Comparison of ENCODE assay signal across 7 cellular contexts in genomic region chr22:17172172-17172833, GRCh38. TPM values are rescaled to one million over a fixed set of nuclear protein-coding genes. Genes with fewer than 3 reads are reported as not detected.
A peak's percentile ranks its signal among the peaks of the same experiment; 100 is the strongest.
DNase-seq lines count a peak whose midpoint lies in the region; ATAC-seq and FAIRE-seq lines count a peak whose summit lies in the region.

No MANE protein-coding gene starts in this region.

- peak overlapping the region; percentile 61 for H3K4me3 ChIP-seq in iPS-11a (ENCODE audit: low read depth, low read length)
- peak overlapping the region in 1 of 2 donors; percentile 81 for H3K4me3 ChIP-seq in small intestine (ENCODE audit: low read depth in 1 of 2, low read length in 2 of 2)

- peak overlapping the region; percentile 69 for H3K4me3 Mint-ChIP-seq in activated naive CD8-positive, alpha-beta T cell treated with anti-CD3 and anti-CD28 coated beads, Interleukin-2, amount 10 ng/mL, durations not matched to agents 7 days and 5 days

- H3K27ac ChIP-seq in small intestine (ENCODE audit: low read depth in 1 of 2, low read length in 1 of 2), result peak overlapping the region; percentile 45 to 94

- POLR2A ChIA-PET in activated naive CD8-positive, alpha-beta T cell treated with anti-CD3 and anti-CD28 coated beads, Interleukin-2, amount 10 ng/mL, durations not matched to agents 7 days and 5 days (lab: Charles Lee), result interaction anchor here (0.5 to 2.3 kb wide), 12 partner anchors 13 to 904 kb away, joined by 3 to 12 read pairs (median 4); partner anchors contain the start of genes ADA2 and HDHD5

- no peak for FAIRE-seq in small intestine (lab: Jason Lieb, UNC)

- H3K9me3 ChIP-seq in small intestine (ENCODE audit: control insufficient read depth, low read depth), result no peaks in the 10 kb centered on the region

- no peak for DNase-seq in activated naive CD8-positive, alpha-beta T cell treated with anti-CD3 and anti-CD28 coated beads, Interleukin-2, amount 10 ng/mL, durations not matched to agents 7 days and 5 days
- DNase-seq in small intestine (no peak), globus pallidus (ENCODE audit: low spot score) (no peak), NCI-H1436 (lab: John Stamatoyannopoulos, UW) (no peak)
- DNase-seq in stimulated activated CD4-positive, alpha-beta T cell treated with anti-CD3 and anti-CD28 coated beads, Interleukin-12 subunit alpha, Interleukin-12 subunit beta, amount 100 ng/mL, for 4 hours, result no peak

- no peaks in the 10 kb centered on the region for H3K27me3 ChIP-seq in small intestine (ENCODE audit: control insufficient read depth in 2 of 2, insufficient read depth in 2 of 2, low read length in 2 of 2)

- H3K36me3 Mint-ChIP-seq in activated naive CD8-positive, alpha-beta T cell treated with anti-CD3 and anti-CD28 coated beads, Interleukin-2, amount 10 ng/mL, durations not matched to agents 7 days and 5 days, result no peaks in the 10 kb centered on the region

- peak; percentile 3 for ATAC-seq in HG03280 (IDR thresholded peaks at IDR 0.05; ENCODE audit: unreplicated experiment)
- no peak for ATAC-seq in activated naive CD8-positive, alpha-beta T cell treated with anti-CD3 and anti-CD28 coated beads, Interleukin-2, amount 10 ng/mL, durations not matched to agents 7 days and 5 days (ENCODE audit: low read depth)

- H3K4me1 ChIP-seq in small intestine (ENCODE audit: control insufficient read depth in 2 of 2, insufficient read depth in 1 of 2, low read depth in 1 of 2, low read length in 1 of 2), result no peaks in the 10 kb centered on the region

- peaks cover 13% of the 10 kb centered on the region for H3K27me3 Mint-ChIP-seq in activated naive CD8-positive, alpha-beta T cell treated with anti-CD3 and anti-CD28 coated beads, Interleukin-2, amount 10 ng/mL, durations not matched to agents 7 days and 5 days

- peaks cover 5% of the 10 kb centered on the region for H3K4me1 Mint-ChIP-seq in activated naive CD8-positive, alpha-beta T cell treated with anti-CD3 and anti-CD28 coated beads, Interleukin-2, amount 10 ng/mL, durations not matched to agents 7 days and 5 days

- peak overlapping the region; percentile 70 for H3K27ac Mint-ChIP-seq in activated naive CD8-positive, alpha-beta T cell treated with anti-CD3 and anti-CD28 coated beads, Interleukin-2, amount 10 ng/mL, durations not matched to agents 7 days and 5 days

- H3K9me3 Mint-ChIP-seq in activated naive CD8-positive, alpha-beta T cell treated with anti-CD3 and anti-CD28 coated beads, Interleukin-2, amount 10 ng/mL, durations not matched to agents 7 days and 5 days, result no peaks in the 10 kb centered on the region

- H3K36me3 ChIP-seq in small intestine (ENCODE audit: control insufficient read depth in 2 of 2, insufficient read depth in 2 of 2, low read length in 2 of 2), result no peaks in the 10 kb centered on the region

- 72 to 74% (median 73%) methylated on average over 17 of the region's 17 CpGs for WGBS in small intestine, 3 donors

RNA-seq across cellular contexts. Expression of gene HDHD5, which starts 13.2 kb away (rescaled TPM):
- 10 to 100 TPM; 33.7 to 34.7 TPM for total RNA-seq in activated naive CD8-positive, alpha-beta T cell treated with anti-CD3 and anti-CD28 coated beads, Interleukin-2, amount 10 ng/mL, durations not matched to agents 7 days and 5 days
- 10 to 100 TPM; 61.4 to 70.8 (median 62.0) TPM for polyA plus RNA-seq in small intestine

RNA-seq across cellular contexts. Expression of gene ADA2, which starts 46.9 kb away (rescaled TPM):
- 10 to 100 TPM; 81.6 to 90.6 TPM for total RNA-seq in activated naive CD8-positive, alpha-beta T cell treated with anti-CD3 and anti-CD28 coated beads, Interleukin-2, amount 10 ng/mL, durations not matched to agents 7 days and 5 days
- polyA plus RNA-seq in small intestine, result 10 to 100 TPM in 1 of 3 donors, 1 to 10 TPM in 2; 2.7 to 20.5 (median 7.6) TPM

RNA-seq across cellular contexts. Expression of gene TMEM121B, which starts 51.1 kb away (rescaled TPM):
- total RNA-seq in activated naive CD8-positive, alpha-beta T cell treated with anti-CD3 and anti-CD28 coated beads, Interleukin-2, amount 10 ng/mL, durations not matched to agents 7 days and 5 days, result under 1 TPM; 0.08 to 0.09 TPM
- polyA plus RNA-seq in small intestine, result under 1 TPM in 2 of 3 donors, not detected in 1; 0.28 to 0.45 TPM
